Comparison of ENCODE assay signal across 1 cellular context in the genomic region with DNA sequence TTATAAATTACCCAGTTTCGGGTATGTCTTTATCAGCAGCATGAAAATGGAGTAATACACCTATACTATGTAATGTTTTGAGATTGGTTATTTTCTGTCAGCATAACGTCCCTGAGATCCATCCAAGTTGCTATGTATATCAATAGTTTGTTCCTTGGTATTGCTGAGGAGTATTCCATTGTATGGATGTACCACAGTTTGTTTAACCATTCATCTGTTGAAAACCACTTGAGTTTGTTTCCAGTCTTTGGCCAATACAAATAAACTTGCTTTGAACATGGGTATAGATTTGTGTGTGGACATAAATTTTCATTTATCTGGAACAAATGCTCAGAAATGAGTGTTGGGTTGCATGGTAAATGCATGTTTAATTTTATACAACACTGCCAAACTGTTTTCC.
TF ChIP-seq lines count a peak whose summit lies in the region.

No MANE protein-coding gene starts in this region.

TF ChIP-seq in SK-N-SH, 30 proteins besides CTCF, POLR2A, EP300 and RAD21 (continued from another document):
- TF ChIP-seq, protein P1, sequence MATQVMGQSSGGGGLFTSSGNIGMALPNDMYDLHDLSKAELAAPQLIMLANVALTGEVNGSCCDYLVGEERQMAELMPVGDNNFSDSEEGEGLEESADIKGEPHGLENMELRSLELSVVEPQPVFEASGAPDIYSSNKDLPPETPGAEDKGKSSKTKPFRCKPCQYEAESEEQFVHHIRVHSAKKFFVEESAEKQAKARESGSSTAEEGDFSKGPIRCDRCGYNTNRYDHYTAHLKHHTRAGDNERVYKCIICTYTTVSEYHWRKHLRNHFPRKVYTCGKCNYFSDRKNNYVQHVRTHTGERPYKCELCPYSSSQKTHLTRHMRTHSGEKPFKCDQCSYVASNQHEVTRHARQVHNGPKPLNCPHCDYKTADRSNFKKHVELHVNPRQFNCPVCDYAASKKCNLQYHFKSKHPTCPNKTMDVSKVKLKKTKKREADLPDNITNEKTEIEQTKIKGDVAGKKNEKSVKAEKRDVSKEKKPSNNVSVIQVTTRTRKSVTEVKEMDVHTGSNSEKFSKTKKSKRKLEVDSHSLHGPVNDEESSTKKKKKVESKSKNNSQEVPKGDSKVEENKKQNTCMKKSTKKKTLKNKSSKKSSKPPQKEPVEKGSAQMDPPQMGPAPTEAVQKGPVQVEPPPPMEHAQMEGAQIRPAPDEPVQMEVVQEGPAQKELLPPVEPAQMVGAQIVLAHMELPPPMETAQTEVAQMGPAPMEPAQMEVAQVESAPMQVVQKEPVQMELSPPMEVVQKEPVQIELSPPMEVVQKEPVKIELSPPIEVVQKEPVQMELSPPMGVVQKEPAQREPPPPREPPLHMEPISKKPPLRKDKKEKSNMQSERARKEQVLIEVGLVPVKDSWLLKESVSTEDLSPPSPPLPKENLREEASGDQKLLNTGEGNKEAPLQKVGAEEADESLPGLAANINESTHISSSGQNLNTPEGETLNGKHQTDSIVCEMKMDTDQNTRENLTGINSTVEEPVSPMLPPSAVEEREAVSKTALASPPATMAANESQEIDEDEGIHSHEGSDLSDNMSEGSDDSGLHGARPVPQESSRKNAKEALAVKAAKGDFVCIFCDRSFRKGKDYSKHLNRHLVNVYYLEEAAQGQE (IDR thresholded peaks at IDR 0.05; ENCODE audit: low read depth, low read length), result no peak
- TF ChIP-seq, protein P2, sequence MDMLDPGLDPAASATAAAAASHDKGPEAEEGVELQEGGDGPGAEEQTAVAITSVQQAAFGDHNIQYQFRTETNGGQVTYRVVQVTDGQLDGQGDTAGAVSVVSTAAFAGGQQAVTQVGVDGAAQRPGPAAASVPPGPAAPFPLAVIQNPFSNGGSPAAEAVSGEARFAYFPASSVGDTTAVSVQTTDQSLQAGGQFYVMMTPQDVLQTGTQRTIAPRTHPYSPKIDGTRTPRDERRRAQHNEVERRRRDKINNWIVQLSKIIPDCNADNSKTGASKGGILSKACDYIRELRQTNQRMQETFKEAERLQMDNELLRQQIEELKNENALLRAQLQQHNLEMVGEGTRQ (IDR thresholded peaks at IDR 0.05; ENCODE audit: borderline replicate concordance, low read depth, low read length), result no peak
- TF ChIP-seq SIN3A (IDR thresholded peaks at IDR 0.05; ENCODE audit: borderline replicate concordance, low read depth, low read length), result no peak
- TF ChIP-seq, protein P3, sequence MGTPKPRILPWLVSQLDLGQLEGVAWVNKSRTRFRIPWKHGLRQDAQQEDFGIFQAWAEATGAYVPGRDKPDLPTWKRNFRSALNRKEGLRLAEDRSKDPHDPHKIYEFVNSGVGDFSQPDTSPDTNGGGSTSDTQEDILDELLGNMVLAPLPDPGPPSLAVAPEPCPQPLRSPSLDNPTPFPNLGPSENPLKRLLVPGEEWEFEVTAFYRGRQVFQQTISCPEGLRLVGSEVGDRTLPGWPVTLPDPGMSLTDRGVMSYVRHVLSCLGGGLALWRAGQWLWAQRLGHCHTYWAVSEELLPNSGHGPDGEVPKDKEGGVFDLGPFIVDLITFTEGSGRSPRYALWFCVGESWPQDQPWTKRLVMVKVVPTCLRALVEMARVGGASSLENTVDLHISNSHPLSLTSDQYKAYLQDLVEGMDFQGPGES (IDR thresholded peaks at IDR 0.05; ENCODE audit: low read depth, low read length), result no peak
- TF ChIP-seq MXI1 (IDR thresholded peaks at IDR 0.05; ENCODE audit: low read depth, low read length), result no peak
- TF ChIP-seq TAF1 (IDR thresholded peaks at IDR 0.05; ENCODE audit: borderline replicate concordance, low read depth, low read length), result no peak
- no peak for TF ChIP-seq EZH2phosphoT487 (IDR thresholded peaks at IDR 0.05; ENCODE audit: borderline replicate concordance, low read depth)
